1 cellular context compared by ENCODE assay signal in the genomic region with DNA sequence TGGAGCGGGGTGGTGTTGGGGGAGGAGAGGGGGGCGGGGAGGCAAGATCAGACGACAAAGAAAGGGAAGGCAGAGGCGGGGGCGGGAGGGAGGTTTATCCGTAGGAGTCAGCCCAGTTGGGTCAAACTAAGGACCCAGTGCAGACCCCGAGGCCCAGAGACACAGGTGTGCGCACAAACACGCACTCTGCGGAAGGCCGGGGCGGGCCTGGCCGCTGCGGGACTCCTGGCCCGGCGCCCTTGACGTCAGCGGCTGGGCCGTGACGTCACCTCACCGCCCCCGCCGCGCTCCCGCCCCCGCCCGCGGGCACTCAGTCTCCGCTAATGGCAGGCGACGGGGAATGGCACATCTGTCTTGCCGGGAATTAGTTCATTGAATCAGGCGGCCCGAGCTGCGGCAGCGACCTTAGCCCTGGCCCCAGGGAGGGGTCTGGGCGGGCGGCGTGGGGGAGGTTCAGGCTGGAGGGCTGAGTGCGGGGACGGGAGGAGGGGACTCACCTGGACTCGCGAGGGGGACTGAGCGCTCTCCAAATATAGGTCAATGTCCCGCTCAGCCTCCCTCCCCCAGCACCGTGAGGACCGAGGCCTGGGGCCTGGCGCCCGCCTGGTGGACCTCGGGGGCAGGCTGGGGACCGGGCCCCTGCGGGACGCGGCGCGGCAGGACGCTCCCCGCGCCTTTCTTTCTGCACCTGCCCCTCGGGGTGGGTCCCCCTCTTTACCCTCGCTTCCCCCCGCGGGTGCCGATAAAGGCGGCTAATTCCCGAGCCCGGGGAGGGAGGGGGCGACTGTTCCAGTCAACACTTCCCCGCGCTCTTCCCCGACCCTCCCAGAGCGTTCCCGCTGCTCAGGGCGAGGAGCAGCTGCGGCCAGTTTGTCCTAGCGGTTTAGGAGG.
TF ChIP-seq lines count a peak whose summit lies in the region.

No MANE protein-coding gene starts in this region.

TF ChIP-seq in GM12878, 131 proteins besides CTCF, POLR2A, EP300 and RAD21:
- TF ChIP-seq CREM (IDR thresholded peaks at IDR 0.05; ENCODE audit: low read depth) (0 out of 2 replicates have a peak, but pooled peaks have one; percentile 18), MTA3 (IDR thresholded peaks at IDR 0.05; ENCODE audit: borderline replicate concordance, low read length) (no peak), E2F8 (IDR thresholded peaks at IDR 0.05; ENCODE audit: low read depth, partially characterized antibody) (no peak), HDAC2 (IDR thresholded peaks at IDR 0.05) (no peak), ZSCAN29 (IDR thresholded peaks at IDR 0.05) (no peak), CREB1 (IDR thresholded peaks at IDR 0.05; ENCODE audit: low read depth) (peak; percentile 73), KLF5 (IDR thresholded peaks at IDR 0.05; ENCODE audit: partially characterized antibody) (no peak), EZH2 (IDR thresholded peaks at IDR 0.05; ENCODE audit: borderline replicate concordance, control insufficient read depth, low read depth, low read length) (no peak), EGR1 (IDR thresholded peaks at IDR 0.05; ENCODE audit: borderline replicate concordance in 1 of 2, low read depth in 2 of 2, low read length in 2 of 2) (peak in 1 of 2 experiments; percentile 66; a peak in 2 of 3 replicates), ZBED1 (IDR thresholded peaks at IDR 0.05; ENCODE audit: borderline replicate concordance) (no peak), PAX5 (IDR thresholded peaks at IDR 0.05; ENCODE audit: borderline replicate concordance, low read depth, low read length) (no peak), IRF4 (IDR thresholded peaks at IDR 0.05; ENCODE audit: low read depth, low read length) (no peak), TCF7 (IDR thresholded peaks at IDR 0.05; ENCODE audit: borderline replicate concordance) (no peak)
- TF ChIP-seq, protein P1, sequence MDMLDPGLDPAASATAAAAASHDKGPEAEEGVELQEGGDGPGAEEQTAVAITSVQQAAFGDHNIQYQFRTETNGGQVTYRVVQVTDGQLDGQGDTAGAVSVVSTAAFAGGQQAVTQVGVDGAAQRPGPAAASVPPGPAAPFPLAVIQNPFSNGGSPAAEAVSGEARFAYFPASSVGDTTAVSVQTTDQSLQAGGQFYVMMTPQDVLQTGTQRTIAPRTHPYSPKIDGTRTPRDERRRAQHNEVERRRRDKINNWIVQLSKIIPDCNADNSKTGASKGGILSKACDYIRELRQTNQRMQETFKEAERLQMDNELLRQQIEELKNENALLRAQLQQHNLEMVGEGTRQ (IDR thresholded peaks at IDR 0.05; ENCODE audit: borderline replicate concordance, low read depth, low read length) = no peak
- TF ChIP-seq, protein P2, sequence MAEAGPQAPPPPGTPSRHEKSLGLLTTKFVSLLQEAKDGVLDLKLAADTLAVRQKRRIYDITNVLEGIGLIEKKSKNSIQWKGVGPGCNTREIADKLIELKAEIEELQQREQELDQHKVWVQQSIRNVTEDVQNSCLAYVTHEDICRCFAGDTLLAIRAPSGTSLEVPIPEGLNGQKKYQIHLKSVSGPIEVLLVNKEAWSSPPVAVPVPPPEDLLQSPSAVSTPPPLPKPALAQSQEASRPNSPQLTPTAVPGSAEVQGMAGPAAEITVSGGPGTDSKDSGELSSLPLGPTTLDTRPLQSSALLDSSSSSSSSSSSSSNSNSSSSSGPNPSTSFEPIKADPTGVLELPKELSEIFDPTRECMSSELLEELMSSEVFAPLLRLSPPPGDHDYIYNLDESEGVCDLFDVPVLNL (IDR thresholded peaks at IDR 0.05; ENCODE audit: low read depth, low read length) = no peak
